ENCODE assay signal across 1 cellular context in the genomic region with DNA sequence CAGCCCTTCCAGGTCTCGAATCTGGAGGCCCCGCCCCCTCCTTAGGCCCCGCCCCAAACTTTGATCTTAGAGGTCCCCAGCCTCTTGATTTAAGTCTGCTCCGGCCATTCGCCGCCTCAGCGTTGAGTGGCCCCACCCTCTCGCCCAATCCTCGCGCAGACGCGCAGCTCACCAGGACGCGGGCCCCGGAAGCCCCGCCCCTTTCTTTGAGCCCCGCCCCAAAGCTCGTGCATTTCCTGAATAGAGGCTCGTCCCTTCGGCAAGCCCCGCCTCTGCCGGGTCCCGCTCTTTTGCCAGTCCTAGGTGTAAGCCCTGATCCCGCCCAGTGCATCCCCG.
TF ChIP-seq lines count a peak whose summit lies in the region.

No MANE protein-coding gene starts in this region.

TF ChIP-seq in HepG2, 621 proteins besides CTCF, POLR2A, EP300 and RAD21 (continues in another document):
- TF ChIP-seq, protein P1, sequence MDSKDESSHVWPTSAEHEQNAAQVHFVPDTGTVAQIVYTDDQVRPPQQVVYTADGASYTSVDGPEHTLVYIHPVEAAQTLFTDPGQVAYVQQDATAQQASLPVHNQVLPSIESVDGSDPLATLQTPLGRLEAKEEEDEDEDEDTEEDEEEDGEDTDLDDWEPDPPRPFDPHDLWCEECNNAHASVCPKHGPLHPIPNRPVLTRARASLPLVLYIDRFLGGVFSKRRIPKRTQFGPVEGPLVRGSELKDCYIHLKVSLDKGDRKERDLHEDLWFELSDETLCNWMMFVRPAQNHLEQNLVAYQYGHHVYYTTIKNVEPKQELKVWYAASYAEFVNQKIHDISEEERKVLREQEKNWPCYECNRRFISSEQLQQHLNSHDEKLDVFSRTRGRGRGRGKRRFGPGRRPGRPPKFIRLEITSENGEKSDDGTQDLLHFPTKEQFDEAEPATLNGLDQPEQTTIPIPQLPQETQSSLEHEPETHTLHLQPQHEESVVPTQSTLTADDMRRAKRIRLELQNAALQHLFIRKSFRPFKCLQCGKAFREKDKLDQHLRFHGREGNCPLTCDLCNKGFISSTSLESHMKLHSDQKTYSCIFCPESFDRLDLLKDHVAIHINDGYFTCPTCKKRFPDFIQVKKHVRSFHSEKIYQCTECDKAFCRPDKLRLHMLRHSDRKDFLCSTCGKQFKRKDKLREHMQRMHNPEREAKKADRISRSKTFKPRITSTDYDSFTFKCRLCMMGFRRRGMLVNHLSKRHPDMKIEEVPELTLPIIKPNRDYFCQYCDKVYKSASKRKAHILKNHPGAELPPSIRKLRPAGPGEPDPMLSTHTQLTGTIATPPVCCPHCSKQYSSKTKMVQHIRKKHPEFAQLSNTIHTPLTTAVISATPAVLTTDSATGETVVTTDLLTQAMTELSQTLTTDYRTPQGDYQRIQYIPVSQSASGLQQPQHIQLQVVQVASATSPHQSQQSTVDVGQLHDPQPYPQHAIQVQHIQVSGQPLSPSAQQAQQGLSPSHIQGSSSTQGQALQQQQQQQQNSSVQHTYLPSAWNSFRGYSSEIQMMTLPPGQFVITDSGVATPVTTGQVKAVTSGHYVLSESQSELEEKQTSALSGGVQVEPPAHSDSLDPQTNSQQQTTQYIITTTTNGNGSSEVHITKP (CRISPR knock-in tag; IDR thresholded peaks at IDR 0.05; ENCODE audit: low read depth): no peak
- peak; percentile 90 for TF ChIP-seq ELF4 (CRISPR knock-in tag; IDR thresholded peaks at IDR 0.05; ENCODE audit: borderline replicate concordance)
- TF ChIP-seq, protein P2, sequence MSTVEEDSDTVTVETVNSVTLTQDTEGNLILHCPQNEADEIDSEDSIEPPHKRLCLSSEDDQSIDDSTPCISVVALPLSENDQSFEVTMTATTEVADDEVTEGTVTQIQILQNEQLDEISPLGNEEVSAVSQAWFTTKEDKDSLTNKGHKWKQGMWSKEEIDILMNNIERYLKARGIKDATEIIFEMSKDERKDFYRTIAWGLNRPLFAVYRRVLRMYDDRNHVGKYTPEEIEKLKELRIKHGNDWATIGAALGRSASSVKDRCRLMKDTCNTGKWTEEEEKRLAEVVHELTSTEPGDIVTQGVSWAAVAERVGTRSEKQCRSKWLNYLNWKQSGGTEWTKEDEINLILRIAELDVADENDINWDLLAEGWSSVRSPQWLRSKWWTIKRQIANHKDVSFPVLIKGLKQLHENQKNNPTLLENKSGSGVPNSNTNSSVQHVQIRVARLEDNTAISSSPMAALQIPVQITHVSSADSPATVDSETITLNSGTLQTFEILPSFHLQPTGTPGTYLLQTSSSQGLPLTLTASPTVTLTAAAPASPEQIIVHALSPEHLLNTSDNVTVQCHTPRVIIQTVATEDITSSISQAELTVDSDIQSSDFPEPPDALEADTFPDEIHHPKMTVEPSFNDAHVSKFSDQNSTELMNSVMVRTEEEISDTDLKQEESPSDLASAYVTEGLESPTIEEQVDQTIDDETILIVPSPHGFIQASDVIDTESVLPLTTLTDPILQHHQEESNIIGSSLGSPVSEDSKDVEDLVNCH (CRISPR knock-in tag; IDR thresholded peaks at IDR 0.05): no peak
- no peak for TF ChIP-seq ZNF746 (CRISPR knock-in tag; IDR thresholded peaks at IDR 0.05)
- no peak for TF ChIP-seq KAT2B (IDR thresholded peaks at IDR 0.05; ENCODE audit: borderline replicate concordance, low read depth, low read length)
- no peak for TF ChIP-seq ZNF333 (CRISPR knock-in tag; IDR thresholded peaks at IDR 0.05; ENCODE audit: borderline replicate concordance)
- peak; percentile 80 for TF ChIP-seq NFYC (CRISPR knock-in tag; IDR thresholded peaks at IDR 0.05)
- TF ChIP-seq BHLHE40 (IDR thresholded peaks at IDR 0.05; ENCODE audit: low read length): no peak
- no peak for TF ChIP-seq TFE3 (CRISPR knock-in tag; IDR thresholded peaks at IDR 0.05)
- TF ChIP-seq ZNF224 (CRISPR knock-in tag; IDR thresholded peaks at IDR 0.05): no peak
- no peak for TF ChIP-seq ZSCAN30 (CRISPR knock-in tag; IDR thresholded peaks at IDR 0.05)
- no peak for TF ChIP-seq ZNF841 (CRISPR knock-in tag; IDR thresholded peaks at IDR 0.05; ENCODE audit: borderline replicate concordance)
- TF ChIP-seq KIAA2018 (CRISPR knock-in tag; IDR thresholded peaks at IDR 0.05; ENCODE audit: borderline replicate concordance): no peak
- no peak for TF ChIP-seq HMGXB4 (CRISPR knock-in tag; IDR thresholded peaks at IDR 0.05; ENCODE audit: borderline replicate concordance in 1 of 2, low read depth in 1 of 2)
- TF ChIP-seq, protein P3, sequence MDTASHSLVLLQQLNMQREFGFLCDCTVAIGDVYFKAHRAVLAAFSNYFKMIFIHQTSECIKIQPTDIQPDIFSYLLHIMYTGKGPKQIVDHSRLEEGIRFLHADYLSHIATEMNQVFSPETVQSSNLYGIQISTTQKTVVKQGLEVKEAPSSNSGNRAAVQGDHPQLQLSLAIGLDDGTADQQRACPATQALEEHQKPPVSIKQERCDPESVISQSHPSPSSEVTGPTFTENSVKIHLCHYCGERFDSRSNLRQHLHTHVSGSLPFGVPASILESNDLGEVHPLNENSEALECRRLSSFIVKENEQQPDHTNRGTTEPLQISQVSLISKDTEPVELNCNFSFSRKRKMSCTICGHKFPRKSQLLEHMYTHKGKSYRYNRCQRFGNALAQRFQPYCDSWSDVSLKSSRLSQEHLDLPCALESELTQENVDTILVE (CRISPR knock-in tag; IDR thresholded peaks at IDR 0.05): no peak
- TF ChIP-seq, protein P4, sequence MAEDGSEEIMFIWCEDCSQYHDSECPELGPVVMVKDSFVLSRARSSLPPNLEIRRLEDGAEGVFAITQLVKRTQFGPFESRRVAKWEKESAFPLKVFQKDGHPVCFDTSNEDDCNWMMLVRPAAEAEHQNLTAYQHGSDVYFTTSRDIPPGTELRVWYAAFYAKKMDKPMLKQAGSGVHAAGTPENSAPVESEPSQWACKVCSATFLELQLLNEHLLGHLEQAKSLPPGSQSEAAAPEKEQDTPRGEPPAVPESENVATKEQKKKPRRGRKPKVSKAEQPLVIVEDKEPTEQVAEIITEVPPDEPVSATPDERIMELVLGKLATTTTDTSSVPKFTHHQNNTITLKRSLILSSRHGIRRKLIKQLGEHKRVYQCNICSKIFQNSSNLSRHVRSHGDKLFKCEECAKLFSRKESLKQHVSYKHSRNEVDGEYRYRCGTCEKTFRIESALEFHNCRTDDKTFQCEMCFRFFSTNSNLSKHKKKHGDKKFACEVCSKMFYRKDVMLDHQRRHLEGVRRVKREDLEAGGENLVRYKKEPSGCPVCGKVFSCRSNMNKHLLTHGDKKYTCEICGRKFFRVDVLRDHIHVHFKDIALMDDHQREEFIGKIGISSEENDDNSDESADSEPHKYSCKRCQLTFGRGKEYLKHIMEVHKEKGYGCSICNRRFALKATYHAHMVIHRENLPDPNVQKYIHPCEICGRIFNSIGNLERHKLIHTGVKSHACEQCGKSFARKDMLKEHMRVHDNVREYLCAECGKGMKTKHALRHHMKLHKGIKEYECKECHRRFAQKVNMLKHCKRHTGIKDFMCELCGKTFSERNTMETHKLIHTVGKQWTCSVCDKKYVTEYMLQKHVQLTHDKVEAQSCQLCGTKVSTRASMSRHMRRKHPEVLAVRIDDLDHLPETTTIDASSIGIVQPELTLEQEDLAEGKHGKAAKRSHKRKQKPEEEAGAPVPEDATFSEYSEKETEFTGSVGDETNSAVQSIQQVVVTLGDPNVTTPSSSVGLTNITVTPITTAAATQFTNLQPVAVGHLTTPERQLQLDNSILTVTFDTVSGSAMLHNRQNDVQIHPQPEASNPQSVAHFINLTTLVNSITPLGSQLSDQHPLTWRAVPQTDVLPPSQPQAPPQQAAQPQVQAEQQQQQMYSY (CRISPR knock-in tag; IDR thresholded peaks at IDR 0.05): no peak
- TF ChIP-seq TBX2 (CRISPR knock-in tag; IDR thresholded peaks at IDR 0.05; ENCODE audit: borderline replicate concordance): no peak
- TF ChIP-seq MIXL1 (CRISPR knock-in tag; IDR thresholded peaks at IDR 0.05): no peak
- TF ChIP-seq, protein P5, sequence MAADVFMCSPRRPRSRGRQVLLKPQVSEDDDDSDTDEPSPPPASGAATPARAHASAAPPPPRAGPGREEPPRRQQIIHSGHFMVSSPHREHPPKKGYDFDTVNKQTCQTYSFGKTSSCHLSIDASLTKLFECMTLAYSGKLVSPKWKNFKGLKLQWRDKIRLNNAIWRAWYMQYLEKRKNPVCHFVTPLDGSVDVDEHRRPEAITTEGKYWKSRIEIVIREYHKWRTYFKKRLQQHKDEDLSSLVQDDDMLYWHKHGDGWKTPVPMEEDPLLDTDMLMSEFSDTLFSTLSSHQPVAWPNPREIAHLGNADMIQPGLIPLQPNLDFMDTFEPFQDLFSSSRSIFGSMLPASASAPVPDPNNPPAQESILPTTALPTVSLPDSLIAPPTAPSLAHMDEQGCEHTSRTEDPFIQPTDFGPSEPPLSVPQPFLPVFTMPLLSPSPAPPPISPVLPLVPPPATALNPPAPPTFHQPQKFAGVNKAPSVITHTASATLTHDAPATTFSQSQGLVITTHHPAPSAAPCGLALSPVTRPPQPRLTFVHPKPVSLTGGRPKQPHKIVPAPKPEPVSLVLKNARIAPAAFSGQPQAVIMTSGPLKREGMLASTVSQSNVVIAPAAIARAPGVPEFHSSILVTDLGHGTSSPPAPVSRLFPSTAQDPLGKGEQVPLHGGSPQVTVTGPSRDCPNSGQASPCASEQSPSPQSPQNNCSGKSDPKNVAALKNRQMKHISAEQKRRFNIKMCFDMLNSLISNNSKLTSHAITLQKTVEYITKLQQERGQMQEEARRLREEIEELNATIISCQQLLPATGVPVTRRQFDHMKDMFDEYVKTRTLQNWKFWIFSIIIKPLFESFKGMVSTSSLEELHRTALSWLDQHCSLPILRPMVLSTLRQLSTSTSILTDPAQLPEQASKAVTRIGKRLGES (CRISPR knock-in tag; IDR thresholded peaks at IDR 0.05; ENCODE audit: borderline replicate concordance): no peak
- TF ChIP-seq CEBPB (IDR thresholded peaks at IDR 0.05; ENCODE audit: borderline replicate concordance, low read depth, low read length): no peak
- TF ChIP-seq ZFP82 (CRISPR knock-in tag; IDR thresholded peaks at IDR 0.05; ENCODE audit: borderline replicate concordance): 0 out of 2 replicates have a peak, but pooled peaks have one; percentile 7
- TF ChIP-seq HOXA7 (CRISPR knock-in tag; IDR thresholded peaks at IDR 0.05): no peak
- TF ChIP-seq U2AF1 (optimal IDR thresholded peaks at IDR 0.05; ENCODE audit: low read depth, low read length): no peak
